Comparison of ENCODE assay signal across 10 cellular contexts in the genomic region with DNA sequence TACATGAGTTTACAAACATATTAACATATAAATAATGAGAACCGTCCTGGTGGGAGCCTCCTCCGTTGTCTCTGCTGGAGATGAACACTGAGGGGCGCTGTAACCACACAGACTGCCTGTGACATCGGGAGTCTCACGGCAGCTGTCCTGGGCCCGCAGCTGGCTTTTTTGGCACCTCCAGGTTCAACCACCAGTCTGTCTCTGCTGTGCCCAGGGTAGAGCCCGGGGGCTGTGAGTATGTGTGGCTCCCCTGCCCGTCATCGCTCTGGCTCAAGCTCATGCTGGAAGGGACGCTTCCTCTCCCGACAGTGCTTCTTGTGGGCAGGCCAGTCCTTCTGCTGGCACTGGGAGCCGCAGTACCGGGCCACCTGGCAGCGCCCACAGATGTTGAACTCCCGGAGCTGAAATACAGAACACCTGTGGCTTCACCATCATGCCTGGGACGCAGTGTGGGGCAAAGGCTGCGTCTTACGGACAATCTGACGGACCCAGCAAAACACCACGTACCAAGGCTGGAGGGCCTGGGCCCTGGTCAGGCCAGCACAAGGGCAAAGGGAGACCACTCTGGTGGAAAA. TPM values are rescaled to one million over a fixed set of nuclear protein-coding genes. Genes with fewer than 3 reads are reported as not detected.
A peak's percentile ranks its signal among the peaks of the same experiment; 100 is the strongest.
DNase-seq lines count a peak whose midpoint lies in the region; ATAC-seq, FAIRE-seq and TF ChIP-seq lines count a peak whose summit lies in the region.
"Had no signal": no experiment of that assay in that cellular context is flagged by ENCODE, and none has a peak within 500 bp of the region (broad histone marks: within the 10 kb centered on the region; RNA-seq: fewer than 3 reads in every experiment).

No MANE protein-coding gene starts in this region.

- POLR2A ChIA-PET in A549 (lab: Yijun Ruan, JAX): interaction anchor here (2.0 kb wide), 1 partner anchor 8 kb away, joined by 9 read pairs; a partner anchor contains a TSS
- POLR2A ChIA-PET in Panc1 (lab: Charles Lee): no interaction called here

- CTCF ChIA-PET in A549 (lab: Yijun Ruan, JAX): interaction anchor here (0.7 to 9.7 kb wide), 4 partner anchors 13 to 41 kb away, joined by 4 to 175 read pairs (median 8); a partner anchor contains a TSS
- CTCF ChIA-PET in Panc1 (lab: Charles Lee): interaction anchor here (1.1 kb wide), 1 partner anchor 25 kb away, joined by 3 read pairs; no protein-coding TSS in a partner anchor

- H3K36me3 ChIP-seq in Panc1 (ENCODE audit: control insufficient read depth, insufficient read depth, low read length): no peaks in the 10 kb centered on the region; the same call in 1 of the 2 replicates

- H3K4me2 ChIP-seq in A549: no peak overlapping the region

- no peaks in the 10 kb centered on the region for H3K27me3 ChIP-seq in Panc1 (ENCODE audit: control insufficient read depth, insufficient read depth, low read length)
- no peaks in the 10 kb centered on the region for H3K27me3 ChIP-seq in foreskin keratinocyte

- peak; percentile 36 for TF ChIP-seq CTCF in A549 (IDR thresholded peaks at IDR 0.05)
- TF ChIP-seq CTCF in GM12865 (IDR thresholded peaks at IDR 0.05; ENCODE audit: insufficient read depth, low read depth, low read length, missing control alignments): peak; percentile 4
- TF ChIP-seq CTCF in Panc1 (IDR thresholded peaks at IDR 0.05): peak; percentile 69; the same call in 1 of the 2 replicates
- peak; percentile 66 for TF ChIP-seq CTCF in foreskin keratinocyte (conservative IDR thresholded peaks at IDR 0.05)

- TF ChIP-seq POLR2A in A549 (IDR thresholded peaks at IDR 0.05; ENCODE audit: low read length): no peak

- peak in 1 of 2 experiments; percentile 48 for DNase-seq in A549 (ENCODE audit: low read depth in 1 of 2, low spot score in 1 of 2)
- DNase-seq in GM12865 (ENCODE audit: low read depth): no peak
- DNase-seq in Panc1 (ENCODE audit: low read depth, low spot score): no peak
- no peak for DNase-seq in foreskin keratinocyte
- no peak for DNase-seq in frontal cortex (ENCODE audit: low spot score in 2 of 2)
- no peak for DNase-seq in cerebellar nuclear complex (lab: John Stamatoyannopoulos, UW)
- DNase-seq in NCI-H1092 (lab: John Stamatoyannopoulos, UW): no peak
- DNase-seq in DMS79 treated with DMSO at 0.1 percent for 48 hours (lab: John Stamatoyannopoulos, UW): no peak

- 83% methylated on average over 18 of the region's 20 CpGs for whole genome bisulfite sequencing in A549 (ENCODE audit: missing lambda C conversion rate)

- H3K4me1 ChIP-seq in A549 (peaks cover 4% of the 10 kb centered on the region; the same call in 2 of the 3 replicates), Panc1 (ENCODE audit: control insufficient read depth, insufficient read depth, low read length) (peaks cover under 1% of the 10 kb centered on the region; the same call in 1 of the 2 replicates), foreskin keratinocyte (no peaks in the 10 kb centered on the region)

- no peak for ATAC-seq in A549
- no peak for ATAC-seq in Panc1
- ATAC-seq in foreskin keratinocyte: no peak
- ATAC-seq: activated T-helper 17 cell treated with anti-CD3 and anti-CD28 coated beads, Interleukin-2, amount 50 U/mL, for 72 hours had no signal

- no TSS peak for BruUV-seq in Panc1 (replicated peaks; lab: Mats Ljungman, UMichigan)

- no peak for FAIRE-seq in A549 (lab: Jason Lieb, UNC)
- FAIRE-seq in frontal cortex (lab: Jason Lieb, UNC): no peak

- TF ChIP-seq RAD21 in A549 (conservative IDR thresholded peaks at IDR 0.05 in 1 of 2, IDR thresholded peaks at IDR 0.05 in 1 of 2): peak; percentile 51 to 61; a peak in 4 of 5 replicates

- in situ Hi-C loops in Panc1 (cut with HindIII; ENCODE audit: low pct_unique_long_range_greater_than_20kb, low sequenced_read_pairs): no loop called here

- H3K27ac ChIP-seq in A549 (no peak overlapping the region), Panc1 (ENCODE audit: low read length) (no peak overlapping the region), foreskin keratinocyte (no peak overlapping the region)
- H3K27ac ChIP-seq: SK-N-MC had no signal

- no peak for TF ChIP-seq EP300 in A549 (IDR thresholded peaks at IDR 0.05)

- H3K4me3 ChIP-seq in A549: no peak overlapping the region
- H3K4me3 ChIP-seq in GM12865 (ENCODE audit: low read depth, low read length): no peak overlapping the region
- no peak overlapping the region for H3K4me3 ChIP-seq in Panc1 (ENCODE audit: low read depth in 2 of 2, low read length in 2 of 2)
- H3K4me3 ChIP-seq: SK-N-MC had no signal

- H3K9me3 ChIP-seq in A549: no peaks in the 10 kb centered on the region
- no peaks in the 10 kb centered on the region for H3K9me3 ChIP-seq in Panc1 (ENCODE audit: control insufficient read depth, insufficient read depth, low read depth, low read length)

- intact Hi-C loops in Panc1 (cut with micrococcal nuclease; ENCODE audit: unreplicated experiment): no loop called here

TF ChIP-seq in A549, 52 proteins besides CTCF, POLR2A, EP300 and RAD21:
- TF ChIP-seq JUN (IDR thresholded peaks at IDR 0.05): no peak
- 0 out of 3 replicates have a peak, but pooled peaks have one; percentile 9 for TF ChIP-seq SMC3 (IDR thresholded peaks at IDR 0.05)
TF ChIP-seq in A549: peak in this region for 1.

RNA-seq across cellular contexts. Expression of a gene that starts 3.6 kb away (rescaled TPM):
- 26.7 and 28.2 TPM in 2 replicates for polyA plus RNA-seq in A549 (2011; rRNA removed)
- polyA plus RNA-seq in A549 (2012; cell fraction: cytosol; rRNA removed): 43.3 and 46.0 TPM in 2 replicates
- polyA plus RNA-seq in A549 (2012; cell fraction: nucleus; rRNA removed): 131 and 139 TPM in 2 replicates
- polyA plus RNA-seq in A549 (2017; fragmentation: RNase III; extraction: RNeasy Plus Mini Kit Qiagen cat#74134 plus additional on column Dnase treatment): 28.8 to 35.2 TPM (median 33.4 TPM) in 3 replicates
- polyA minus RNA-seq in A549 (2011; rRNA and poly(A)+ RNA removed): 18.9 and 20.0 TPM in 2 replicates
- 35.9 TPM for total RNA-seq in Panc1 (2021; ENCODE audit: unreplicated experiment)
- 27.6 TPM for polyA plus RNA-seq in Panc1 (2012; ENCODE audit: insufficient read length)
- total RNA-seq in foreskin keratinocyte: 29.6 and 30.2 TPM in 2 replicates
- 27.2 and 28.9 TPM in 2 replicates for polyA plus RNA-seq in foreskin keratinocyte
- total RNA-seq in frontal cortex: 21.6 TPM

RNA-seq across cellular contexts. Expression of a gene that starts 7.9 kb away (rescaled TPM):
- polyA plus RNA-seq in A549 (2011; rRNA removed): 16.0 and 19.6 TPM in 2 replicates
- polyA plus RNA-seq in A549 (2012; cell fraction: cytosol; rRNA removed): 42.7 and 47.2 TPM in 2 replicates
- polyA plus RNA-seq in A549 (2012; cell fraction: nucleus; rRNA removed): 66.6 and 82.2 TPM in 2 replicates
- polyA plus RNA-seq in A549 (2017; fragmentation: RNase III; extraction: RNeasy Plus Mini Kit Qiagen cat#74134 plus additional on column Dnase treatment): 35.7 to 38.7 TPM (median 37.5 TPM) in 3 replicates
- 14.8 and 16.1 TPM in 2 replicates for polyA minus RNA-seq in A549 (2011; rRNA and poly(A)+ RNA removed)
- total RNA-seq in Panc1 (2021; ENCODE audit: unreplicated experiment): 37.0 TPM
- polyA plus RNA-seq in Panc1 (2012; ENCODE audit: insufficient read length): 31.7 TPM
- total RNA-seq in foreskin keratinocyte: 41.8 and 56.1 TPM in 2 replicates
- 51.4 and 64.6 TPM in 2 replicates for polyA plus RNA-seq in foreskin keratinocyte
- total RNA-seq in frontal cortex: 19.6 TPM

RNA-seq across cellular contexts. Expression of a gene that starts 23.1 kb away (rescaled TPM):
- polyA plus RNA-seq in A549 (2011; rRNA removed) (20.7 and 23.8 TPM in 2 replicates), A549 (2017; fragmentation: RNase III; extraction: RNeasy Plus Mini Kit Qiagen cat#74134 plus additional on column Dnase treatment) (20.6 to 22.5 TPM (median 22.0 TPM) in 3 replicates), foreskin keratinocyte (103 and 119 TPM in 2 replicates)
- polyA plus RNA-seq in A549 (2012; cell fraction: cytosol; rRNA removed): 39.7 and 49.8 TPM in 2 replicates
- 268 and 290 TPM in 2 replicates for polyA plus RNA-seq in A549 (2012; cell fraction: nucleus; rRNA removed)
- polyA minus RNA-seq in A549 (2011; rRNA and poly(A)+ RNA removed): 25.8 and 32.7 TPM in 2 replicates
- total RNA-seq in Panc1 (2021; ENCODE audit: unreplicated experiment) (47.1 TPM), foreskin keratinocyte (72.3 and 81.9 TPM in 2 replicates), frontal cortex (13.0 TPM)
- 55.5 TPM for polyA plus RNA-seq in Panc1 (2012; ENCODE audit: insufficient read length)

RNA-seq across cellular contexts. Expression of a gene that starts 30.7 kb away (rescaled TPM):
- polyA plus RNA-seq in A549 (2011; rRNA removed): 19.2 and 19.7 TPM in 2 replicates
- polyA plus RNA-seq in A549 (2012; cell fraction: cytosol; rRNA removed): 106 and 120 TPM in 2 replicates
- polyA plus RNA-seq in A549 (2012; cell fraction: nucleus; rRNA removed): 47.7 and 82.7 TPM in 2 replicates
- 51.0 to 54.4 TPM (median 52.4 TPM) in 3 replicates for polyA plus RNA-seq in A549 (2017; fragmentation: RNase III; extraction: RNeasy Plus Mini Kit Qiagen cat#74134 plus additional on column Dnase treatment)
- 4.2 and 6.5 TPM in 2 replicates for polyA minus RNA-seq in A549 (2011; rRNA and poly(A)+ RNA removed)
- total RNA-seq in Panc1 (2021; ENCODE audit: unreplicated experiment): 86.4 TPM
- polyA plus RNA-seq in Panc1 (2012; ENCODE audit: insufficient read length): 129 TPM
- 53.2 and 55.8 TPM in 2 replicates for total RNA-seq in foreskin keratinocyte
- polyA plus RNA-seq in foreskin keratinocyte: 80.9 and 88.0 TPM in 2 replicates
- total RNA-seq in frontal cortex: 22.4 TPM

RNA-seq across cellular contexts. Expression of a gene that starts 32.2 kb away (rescaled TPM):
- polyA plus RNA-seq in A549 (2011; rRNA removed) (0.31 and 0.58 TPM in 2 replicates), A549 (2017; fragmentation: RNase III; extraction: RNeasy Plus Mini Kit Qiagen cat#74134 plus additional on column Dnase treatment) (0.92 to 1.3 TPM (median 1.1 TPM) in 3 replicates), foreskin keratinocyte (0.04 and 0.19 TPM in 2 replicates)
- 0.56 and 0.74 TPM in 2 replicates for polyA plus RNA-seq in A549 (2012; cell fraction: cytosol; rRNA removed)
- 6.5 and 7.0 TPM in 2 replicates for polyA plus RNA-seq in A549 (2012; cell fraction: nucleus; rRNA removed)
- polyA minus RNA-seq in A549 (2011; rRNA and poly(A)+ RNA removed): 0.39 and 0.66 TPM in 2 replicates
- total RNA-seq in Panc1 (2021; ENCODE audit: unreplicated experiment) (3.9 TPM), foreskin keratinocyte (0.07 and 0.10 TPM in 2 replicates), frontal cortex (0.82 TPM)
- polyA plus RNA-seq in Panc1 (2012; ENCODE audit: insufficient read length): 4.8 TPM

Comparison
In these comparisons a context has a peak if more than half of its experiments do, and no peak if none do; other contexts are left out.
1. CTCF ChIP-seq: peak in every context shown above with its lines; median percentile 69 in Panc1; 66 in foreskin keratinocyte; 36 in A549; 4 in GM12865.